ENCODE assay signal across 8 cellular contexts in the genomic region with DNA sequence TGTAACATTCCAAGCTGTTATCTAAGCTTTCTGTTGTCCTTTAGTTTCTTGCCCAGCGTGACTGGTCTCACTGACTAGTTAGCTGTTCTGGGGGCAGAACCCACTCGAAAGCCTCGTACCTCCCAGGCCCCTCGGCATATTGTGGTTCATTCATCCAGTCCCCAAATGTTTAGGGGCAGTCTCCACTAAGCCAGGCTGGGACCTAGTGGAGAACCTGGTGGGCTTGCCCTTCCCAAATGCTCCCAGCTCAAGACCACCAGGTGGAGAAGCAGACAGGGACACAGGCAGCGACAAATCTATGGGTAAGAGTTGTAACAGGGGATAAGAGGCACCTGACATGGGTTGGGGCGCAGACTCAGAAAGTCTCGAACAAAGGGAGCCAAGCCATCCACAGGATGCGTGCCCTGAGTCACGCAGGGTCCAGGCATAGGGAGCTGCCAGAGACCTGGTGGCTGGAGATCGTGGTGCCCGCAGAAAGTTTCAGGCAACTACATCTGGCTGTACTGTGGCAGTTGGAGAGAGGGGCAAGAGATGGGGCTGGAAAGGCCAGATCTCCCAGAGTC. TPM values are rescaled to one million over a fixed set of nuclear protein-coding genes. Genes with fewer than 3 reads are reported as not detected.
DNase-seq lines count a peak whose midpoint lies in the region; ATAC-seq and TF ChIP-seq lines count a peak whose summit lies in the region.

No MANE protein-coding gene starts in this region.

- H3K36me3 Mint-ChIP-seq in T-helper 17 cell (ENCODE audit: low read depth): peaks cover 5% of the 10 kb centered on the region

- no peak for TF ChIP-seq POLR2A in sigmoid colon (IDR thresholded peaks at IDR 0.05)

- peaks cover 25% of the 10 kb centered on the region for H3K4me1 Mint-ChIP-seq in T-helper 17 cell

- WGBS in sigmoid colon, 2 donors: 59 to 64% methylated on average over 11 of the region's 11 CpGs

- peak overlapping the region; percentile 59 for H3K27ac Mint-ChIP-seq in T-helper 17 cell

- no peak for TF ChIP-seq EP300 in sigmoid colon (IDR thresholded peaks at IDR 0.05)

- H3K4me1 ChIP-seq in fibroblast of lung (ENCODE audit: control insufficient read depth, extremely low read depth, insufficient read depth, low read length) (peaks cover 10% of the 10 kb centered on the region), sigmoid colon (peaks cover 0 to 45% (median 35%) of the 10 kb centered on the region in 4 donors)

- TF ChIP-seq CTCF in fibroblast of lung (conservative IDR thresholded peaks at IDR 0.05 in 1 of 2, IDR thresholded peaks at IDR 0.05 in 1 of 2; ENCODE audit: low read depth in 1 of 2, low read length in 2 of 2) (no peak), sigmoid colon (IDR thresholded peaks at IDR 0.05) (no peak)

- H3K4me3 ChIP-seq in GM08714 (ENCODE audit: low read length) (peak overlapping the region; percentile 58; the same call in 1 of the 2 replicates), fibroblast of lung (replicated peaks in 1 of 4; ENCODE audit: control extremely low read depth in 1 of 4, insufficient read depth in 1 of 4, low read depth in 3 of 4, low read length in 4 of 4) (peak overlapping the region; percentile 51 to 62 (median 57)), sigmoid colon (peak overlapping the region; percentile 7 to 96 (median 83))

- DNase-seq in T-helper 17 cell (no peak), fibroblast of lung (ENCODE audit: low read depth in 2 of 2) (no peak), sigmoid colon (no peak)
- DNase-seq in effector CD4-positive, alpha-beta T cell: no peak
- DNase-seq in NK-92 treated with Interleukin-12 subunit alpha and Interleukin-12 subunit beta, amount 100 ng/mL, for 24 hours (lab: John Stamatoyannopoulos, UW): no peak

- H4K20me1 ChIP-seq in fibroblast of lung (ENCODE audit: control insufficient read depth, extremely low read depth, insufficient read depth, low read length): no peaks in the 10 kb centered on the region

- ATAC-seq in T-helper 17 cell: no peak
- ATAC-seq in HG02763 (IDR thresholded peaks at IDR 0.05; ENCODE audit: unreplicated experiment): no peak
- ATAC-seq in HG02571 (IDR thresholded peaks at IDR 0.05; ENCODE audit: unreplicated experiment): no peak

- H2AFZ ChIP-seq in fibroblast of lung (ENCODE audit: low read length): peak overlapping the region; percentile 85

- no peaks in the 10 kb centered on the region for H3K27me3 Mint-ChIP-seq in T-helper 17 cell

- H3K4me2 ChIP-seq in fibroblast of lung (ENCODE audit: extremely low read depth, insufficient read depth, low read length): peak overlapping the region; percentile 92

- H3K36me3 ChIP-seq in fibroblast of lung (ENCODE audit: control insufficient read depth, insufficient read depth, low read length) (no peaks in the 10 kb centered on the region), sigmoid colon (no peaks in the 10 kb centered on the region)

- peak overlapping the region; percentile 56 for H3K27ac ChIP-seq in fibroblast of lung (ENCODE audit: insufficient read depth, low read length)
- peak overlapping the region; percentile 94 to 99 (median 96) for H3K27ac ChIP-seq in sigmoid colon

- no peaks in the 10 kb centered on the region for H3K27me3 ChIP-seq in fibroblast of lung (ENCODE audit: control insufficient read depth, insufficient read depth, low read length)
- H3K27me3 ChIP-seq in sigmoid colon: no peaks in the 10 kb centered on the region

- peak overlapping the region; percentile 44 for H3K9ac ChIP-seq in fibroblast of lung (ENCODE audit: insufficient read depth, low read length)

- no peaks in the 10 kb centered on the region for H3K9me3 ChIP-seq in T-helper 17 cell (ENCODE audit: control insufficient read depth, low read length, poor library complexity, severe bottlenecking)
- no peaks in the 10 kb centered on the region for H3K9me3 ChIP-seq in fibroblast of lung (ENCODE audit: control insufficient read depth, insufficient read depth, low read depth, low read length)
- H3K9me3 ChIP-seq in sigmoid colon: no peaks in the 10 kb centered on the region

- H3K4me3 Mint-ChIP-seq in T-helper 17 cell: peak overlapping the region; percentile 90

- peaks cover 30% of the 10 kb centered on the region for H3K79me2 ChIP-seq in fibroblast of lung (ENCODE audit: control insufficient read depth, insufficient read depth, low read length)

- intact Hi-C loops in sigmoid colon (cut with DNase I): loop anchor here (2.0 to 5.0 kb wide), 3 partner anchors 25 to 146 kb away; partner anchors contain the start of gene PTGES2

RNA-seq across cellular contexts. Expression of gene EEIG1, which starts 0.9 kb away (rescaled TPM):
- total RNA-seq in T-helper 17 cell (100 to 1,000 TPM; 254 to 268 TPM), fibroblast of lung (7.2 and 13.2 TPM in 2 replicates), sigmoid colon (10 to 100 TPM; 10.9 to 32.7 (median 19.2) TPM)
- polyA plus RNA-seq in fibroblast of lung (12.8 and 21.4 TPM in 2 replicates), sigmoid colon (10 to 100 TPM; 69.1 to 92.0 (median 77.0) TPM)
- polyA plus RNA-seq in fibroblast of lung (2012): 18.2 and 20.9 TPM in 2 replicates
- polyA minus RNA-seq in fibroblast of lung (ENCODE audit: low replicate concordance): 14.9 and 16.2 TPM in 2 replicates

RNA-seq across cellular contexts. Expression of gene DPM2, which starts 44.0 kb away (rescaled TPM):
- 10 to 100 TPM; 23.3 to 26.2 TPM for total RNA-seq in T-helper 17 cell
- 8.5 and 11.7 TPM in 2 replicates for total RNA-seq in fibroblast of lung
- polyA plus RNA-seq in fibroblast of lung: 24.1 and 36.2 TPM in 2 replicates
- polyA plus RNA-seq in fibroblast of lung (2012): 33.2 and 44.8 TPM in 2 replicates
- polyA minus RNA-seq in fibroblast of lung (ENCODE audit: low replicate concordance): 67.0 and 102 TPM in 2 replicates
- 10 to 100 TPM in 2 of 4 donors, 1 to 10 TPM in 2; 6.0 to 11.9 (median 9.7) TPM for total RNA-seq in sigmoid colon
- polyA plus RNA-seq in sigmoid colon: 10 to 100 TPM; 17.3 to 41.9 (median 24.6) TPM

RNA-seq across cellular contexts. Expression of gene PIP5KL1, which starts 51.1 kb away (rescaled TPM):
- 1 to 10 TPM; 2.1 to 2.3 TPM for total RNA-seq in T-helper 17 cell
- total RNA-seq in fibroblast of lung: 0.77 and 2.5 TPM in 2 replicates
- polyA plus RNA-seq in fibroblast of lung: 0.84 and 1.9 TPM in 2 replicates
- 2.0 and 3.6 TPM in 2 replicates for polyA plus RNA-seq in fibroblast of lung (2012)
- 2.9 TPM in 1 of 2 replicates, not detected in the other for polyA minus RNA-seq in fibroblast of lung (ENCODE audit: low replicate concordance)
- 1 to 10 TPM in 3 of 4 donors, under 1 TPM in 1; 0.16 to 4.2 (median 2.6) TPM for total RNA-seq in sigmoid colon
- polyA plus RNA-seq in sigmoid colon: 1 to 10 TPM in 1 of 3 donors, under 1 TPM in 1, not detected in 1; 0.70 to 1.8 TPM

Comparison
In these comparisons a context has a peak if more than half of its experiments do, and no peak if none do; other contexts are left out.
1. RNA of gene EEIG1, which starts 0.9 kb away (total RNA-seq): 254 to 268 TPM in T-helper 17 cell; 10.9 to 32.7 TPM in sigmoid colon and 7.2 to 13.2 TPM in fibroblast of lung; every median in the first group is over 4 times any median in the second.
2. Peak in every context shown above with its lines, with median percentiles within 50 percentile points of each other: H3K4me3 ChIP-seq.